1 cellular context compared by ENCODE assay signal in the genomic region with DNA sequence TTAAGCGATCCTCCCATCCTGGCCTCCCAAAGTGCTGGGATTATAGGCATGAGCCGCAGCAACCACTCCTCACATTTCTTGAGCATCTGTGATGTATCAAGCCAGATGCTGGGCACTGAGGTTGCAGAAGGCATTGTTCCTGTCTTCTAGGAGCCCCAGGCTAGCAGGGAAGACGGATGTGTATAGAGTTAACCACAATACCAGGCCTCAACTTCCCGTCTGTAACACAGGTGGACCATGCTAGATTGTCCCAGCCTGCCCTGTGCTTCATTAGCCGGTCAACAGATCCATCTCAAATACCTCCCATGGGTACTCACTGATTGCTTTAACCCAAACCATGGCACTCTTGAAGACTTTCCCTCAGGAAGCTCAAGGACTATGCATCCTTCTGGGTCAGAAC.
TF ChIP-seq lines count a peak whose summit lies in the region.

No MANE protein-coding gene starts in this region.

TF ChIP-seq in HCT116, 20 proteins besides CTCF, POLR2A, EP300 and RAD21 (continued from another document):
- no peak for TF ChIP-seq SP1 (IDR thresholded peaks at IDR 0.05; ENCODE audit: low read depth)
- TF ChIP-seq, protein P1, sequence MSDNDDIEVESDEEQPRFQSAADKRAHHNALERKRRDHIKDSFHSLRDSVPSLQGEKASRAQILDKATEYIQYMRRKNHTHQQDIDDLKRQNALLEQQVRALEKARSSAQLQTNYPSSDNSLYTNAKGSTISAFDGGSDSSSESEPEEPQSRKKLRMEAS (IDR thresholded peaks at IDR 0.05) = no peak
- TF ChIP-seq, protein P2, sequence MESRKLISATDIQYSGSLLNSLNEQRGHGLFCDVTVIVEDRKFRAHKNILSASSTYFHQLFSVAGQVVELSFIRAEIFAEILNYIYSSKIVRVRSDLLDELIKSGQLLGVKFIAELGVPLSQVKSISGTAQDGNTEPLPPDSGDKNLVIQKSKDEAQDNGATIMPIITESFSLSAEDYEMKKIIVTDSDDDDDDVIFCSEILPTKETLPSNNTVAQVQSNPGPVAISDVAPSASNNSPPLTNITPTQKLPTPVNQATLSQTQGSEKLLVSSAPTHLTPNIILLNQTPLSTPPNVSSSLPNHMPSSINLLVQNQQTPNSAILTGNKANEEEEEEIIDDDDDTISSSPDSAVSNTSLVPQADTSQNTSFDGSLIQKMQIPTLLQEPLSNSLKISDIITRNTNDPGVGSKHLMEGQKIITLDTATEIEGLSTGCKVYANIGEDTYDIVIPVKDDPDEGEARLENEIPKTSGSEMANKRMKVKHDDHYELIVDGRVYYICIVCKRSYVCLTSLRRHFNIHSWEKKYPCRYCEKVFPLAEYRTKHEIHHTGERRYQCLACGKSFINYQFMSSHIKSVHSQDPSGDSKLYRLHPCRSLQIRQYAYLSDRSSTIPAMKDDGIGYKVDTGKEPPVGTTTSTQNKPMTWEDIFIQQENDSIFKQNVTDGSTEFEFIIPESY (IDR thresholded peaks at IDR 0.05; ENCODE audit: extremely low read depth, insufficient replicate concordance, low read length) = no peak
- TF ChIP-seq CEBPB (IDR thresholded peaks at IDR 0.05; ENCODE audit: low read depth) = no peak
- TF ChIP-seq SRF (IDR thresholded peaks at IDR 0.05; ENCODE audit: low read depth) = no peak
- TF ChIP-seq FOSL1 (IDR thresholded peaks at IDR 0.05; ENCODE audit: low read depth) = no peak
- TF ChIP-seq POLR2AphosphoS5 (IDR thresholded peaks at IDR 0.05; ENCODE audit: low read depth, low read length) = no peak
- no peak for TF ChIP-seq CBX3 (IDR thresholded peaks at IDR 0.05; ENCODE audit: low read depth)
- TF ChIP-seq EZH2 (IDR thresholded peaks at IDR 0.05) = no peak
- no peak for TF ChIP-seq SIN3A (IDR thresholded peaks at IDR 0.05; ENCODE audit: low read depth)
- no peak for TF ChIP-seq YY1 (IDR thresholded peaks at IDR 0.05; ENCODE audit: extremely low read depth, insufficient replicate concordance, low read depth, low read length)
- no peak for TF ChIP-seq ZNF274 (IDR thresholded peaks at IDR 0.05; ENCODE audit: low read depth, low read length)
- TF ChIP-seq EZH2phosphoT487 (IDR thresholded peaks at IDR 0.05; ENCODE audit: borderline replicate concordance) = no peak
